ENCODE assay signal across 8 cellular contexts in genomic region chrX:119606508-119607389, GRCh38.
DNase-seq lines count a peak whose midpoint lies in the region; ATAC-seq, FAIRE-seq and TF ChIP-seq lines count a peak whose summit lies in the region.

No MANE protein-coding gene starts in this region.

- H2AFZ ChIP-seq in neuron (ENCODE audit: low read depth, low read length): peak overlapping the region; percentile 66

- DNase-seq in NCI-H510A treated with DMSO at 0.1 percent for 48 hours (lab: John Stamatoyannopoulos, UW): peak; percentile 71
- DNase-seq in NCI-H510A (lab: John Stamatoyannopoulos, UW): no peak
- no peak for DNase-seq in RCC 7860 (ENCODE audit: low spot score)
- DNase-seq in epithelial cell of esophagus (ENCODE audit: low read depth): peak; percentile 14
- DNase-seq in urothelium cell line (ENCODE audit: low spot score): no peak

- H3K4me1 ChIP-seq in neuron (ENCODE audit: insufficient read depth, low read length): no peaks in the 10 kb centered on the region

- TF ChIP-seq CTCF in epithelial cell of esophagus (IDR thresholded peaks at IDR 0.05; ENCODE audit: insufficient read depth, low read depth, low read length, missing control alignments): no peak

- H3K4me3 ChIP-seq in epithelial cell of esophagus (ENCODE audit: low read length) (peak overlapping the region; percentile 79), neuron (ENCODE audit: low read length) (peak overlapping the region; percentile 84)

- H3K27me3 ChIP-seq in neuron (ENCODE audit: insufficient read depth, low read length): no peaks in the 10 kb centered on the region

- FAIRE-seq in RCC 7860 (lab: Jason Lieb, UNC) (peak; percentile 79), urothelium cell line (lab: Jason Lieb, UNC) (no peak)

- H3K36me3 ChIP-seq in neuron (ENCODE audit: insufficient read depth, low read length): no peaks in the 10 kb centered on the region

- peak; percentile 88 for ATAC-seq in HG02610 (IDR thresholded peaks at IDR 0.05; ENCODE audit: unreplicated experiment)
- ATAC-seq in HG03139 (IDR thresholded peaks at IDR 0.05; ENCODE audit: unreplicated experiment): no peak

- H3K9me3 ChIP-seq in neuron (ENCODE audit: low read length): no peaks in the 10 kb centered on the region

Comparison
In these comparisons a context has a peak if more than half of its experiments do, and no peak if none do; other contexts are left out.
1. DNase-seq: peak in NCI-H510A treated with DMSO at 0.1 percent for 48 hours (single experiment) and epithelial cell of esophagus (single experiment); none in NCI-H510A (single experiment), RCC 7860 (single experiment) and urothelium cell line (single experiment).